Comparison of ENCODE assay signal across 27 cellular contexts in genomic region chr2:157059036-157059435, GRCh38.
"Had no signal": no experiment of that assay in that cellular context is flagged by ENCODE, and none has a peak within 500 bp of the region (broad histone marks: within the 10 kb centered on the region; RNA-seq: fewer than 3 reads in every experiment).

No MANE protein-coding gene starts in this region.

- H3K9me3 Mint-ChIP-seq: activated B cell treated with CpG ODN at 0.5 μM for 24 hours; activated T-cell treated with anti-CD3 and anti-CD28 coated beads, Interleukin-2, amount 50 U/mL, for 4 hours; activated T-helper 2 cell treated with anti-CD3 and anti-CD28 coated beads, Interferon-gamma antibody, Interleukin-2, Interleukin-4, amounts not matched to agents 10 μg/mL and 5 μg/mL and 100 μg/mL, durations not matched to agents 14 hours and 24 hours and 36 hours; naive B cell; neural crest cell; stimulated activated effector memory CD8-positive, alpha-beta T cell treated with anti-CD3 and anti-CD28 coated beads, Interleukin-12 subunit alpha, Interleukin-12 subunit beta, amount 100 ng/mL, for 72 hours; stimulated activated naive CD8-positive, alpha-beta T cell treated with anti-CD3 and anti-CD28 coated beads, Interleukin-15, amount 100 ng/mL, for 72 hours had no signal

- H3K4me3 Mint-ChIP-seq: activated B cell treated with CpG ODN at 0.5 μM for 24 hours; activated CD4-positive, alpha-beta T cell treated with anti-CD3 and anti-CD28 coated beads for 36 hours; activated naive CD8-positive, alpha-beta T cell; activated T-cell treated with anti-CD3 and anti-CD28 coated beads, Interleukin-2, amount 50 U/mL, for 4 hours; naive B cell; neural crest cell; stimulated activated effector memory CD8-positive, alpha-beta T cell treated with anti-CD3 and anti-CD28 coated beads, Interleukin-12 subunit alpha, Interleukin-12 subunit beta, amount 100 ng/mL, for 72 hours; stimulated activated naive CD8-positive, alpha-beta T cell treated with anti-CD3 and anti-CD28 coated beads, Interleukin-15, amount 100 ng/mL, for 72 hours had no signal

- ATAC-seq: activated CD4-positive, alpha-beta T cell treated with anti-CD3 and anti-CD28 coated beads for 36 hours; activated T-cell treated with anti-CD3 and anti-CD28 coated beads, Interleukin-2, amount 50 U/mL, for 4 hours; left lobe of liver; lower lobe of right lung; mucosa of descending colon; sciatic nerve; stimulated activated effector memory CD8-positive, alpha-beta T cell treated with anti-CD3 and anti-CD28 coated beads, Interleukin-12 subunit alpha, Interleukin-12 subunit beta, amount 100 ng/mL, for 72 hours; stimulated activated naive CD8-positive, alpha-beta T cell treated with anti-CD3 and anti-CD28 coated beads, Interleukin-15, amount 100 ng/mL, for 72 hours had no signal

- H3K36me3 ChIP-seq: adrenal gland, lower lobe of right lung, transverse colon, uterus had no signal

- H3K9me3 ChIP-seq: adrenal gland, lower lobe of right lung, mucosa of descending colon, transverse colon, uterus had no signal

- H3K4me1 Mint-ChIP-seq: activated B cell treated with CpG ODN at 0.5 μM for 24 hours; activated CD4-positive, alpha-beta T cell treated with anti-CD3 and anti-CD28 coated beads for 36 hours; naive B cell; stimulated activated effector memory CD8-positive, alpha-beta T cell treated with anti-CD3 and anti-CD28 coated beads, Interleukin-12 subunit alpha, Interleukin-12 subunit beta, amount 100 ng/mL, for 72 hours; stimulated activated naive CD8-positive, alpha-beta T cell treated with anti-CD3 and anti-CD28 coated beads, Interleukin-15, amount 100 ng/mL, for 72 hours had no signal

- H3K4me3 ChIP-seq: adrenal gland, lower lobe of right lung, mucosa of descending colon, transverse colon, uterus had no signal

- H3K4me1 ChIP-seq: lower lobe of right lung, transverse colon, uterus had no signal

- H3K27me3 ChIP-seq: adrenal gland, transverse colon, uterus had no signal

- H3K27ac ChIP-seq: adrenal gland, lower lobe of right lung, transverse colon, uterus had no signal

- H3K27me3 Mint-ChIP-seq: activated naive CD8-positive, alpha-beta T cell; stimulated activated naive CD8-positive, alpha-beta T cell treated with anti-CD3 and anti-CD28 coated beads, Interleukin-15, amount 100 ng/mL, for 72 hours had no signal

- DNase-seq: activated B cell treated with CpG ODN at 0.5 μM for 24 hours; activated CD4-positive, alpha-beta T cell treated with anti-CD3 and anti-CD28 coated beads for 36 hours; activated CD4-positive, alpha-beta T cell treated with anti-CD3 and anti-CD28 coated beads, Interleukin-2, amount 50 U/mL, for 4 hours; activated CD8-positive, alpha-beta memory T cell treated with anti-CD3 and anti-CD28 coated beads for 24 hours; activated CD8-positive, alpha-beta memory T cell treated with anti-CD3 and anti-CD28 coated beads, Interleukin-2, amount 50 U/mL, for 48 hours; activated naive CD4-positive, alpha-beta T cell; activated T-cell treated with anti-CD3 and anti-CD28 coated beads, Interleukin-2, amount 50 U/mL, for 4 hours; adrenal gland; central memory CD4-positive, alpha-beta T cell; dermis blood vessel endothelial cell; effector CD8-positive, alpha-beta T cell; foreskin melanocyte; lower lobe of right lung; mesendoderm; mucosa of descending colon; naive B cell; small intestine; stimulated activated CD4-positive, alpha-beta T cell treated with anti-CD3 and anti-CD28 coated beads, Interleukin-2, amount 100 ng/mL, for 24 hours; stimulated activated naive CD8-positive, alpha-beta T cell treated with anti-CD3 and anti-CD28 coated beads, Interleukin-15, amount 100 ng/mL, for 72 hours; transverse colon; uterus had no signal

- H3K36me3 Mint-ChIP-seq: activated naive CD8-positive, alpha-beta T cell; naive B cell; stimulated activated effector memory CD8-positive, alpha-beta T cell treated with anti-CD3 and anti-CD28 coated beads, Interleukin-12 subunit alpha, Interleukin-12 subunit beta, amount 100 ng/mL, for 72 hours had no signal

- H3K27ac Mint-ChIP-seq: activated B cell treated with CpG ODN at 0.5 μM for 24 hours; activated CD4-positive, alpha-beta T cell treated with anti-CD3 and anti-CD28 coated beads for 36 hours; activated naive CD8-positive, alpha-beta T cell; activated T-helper 2 cell treated with anti-CD3 and anti-CD28 coated beads, Interferon-gamma antibody, Interleukin-2, Interleukin-4, amounts not matched to agents 10 μg/mL and 5 μg/mL and 100 μg/mL, durations not matched to agents 14 hours and 24 hours and 36 hours; naive B cell; stimulated activated effector memory CD8-positive, alpha-beta T cell treated with anti-CD3 and anti-CD28 coated beads, Interleukin-12 subunit alpha, Interleukin-12 subunit beta, amount 100 ng/mL, for 72 hours; stimulated activated naive CD8-positive, alpha-beta T cell treated with anti-CD3 and anti-CD28 coated beads, Interleukin-15, amount 100 ng/mL, for 72 hours had no signal
